In genomic region chr14:37779480-37779879, GRCh38 we compare ENCODE assay signal across 39 cellular contexts.
"Had no signal": no experiment of that assay in that cellular context is flagged by ENCODE, and none has a peak within 500 bp of the region (broad histone marks: within the 10 kb centered on the region; RNA-seq: fewer than 3 reads in every experiment).

No MANE protein-coding gene starts in this region.

- ATAC-seq: activated naive CD4-positive, alpha-beta T cell treated with anti-CD3 and anti-CD28 coated beads, Interleukin-2, amount 50 U/mL, for 72 hours; activated T-cell treated with anti-CD3 and anti-CD28 coated beads, Interleukin-2, amount 50 U/mL, for 4 hours; activated T-cell treated with anti-CD3 and anti-CD28 coated beads, Interleukin-2, amount 50 U/mL, for 72 hours; activated T-helper 17 cell treated with anti-CD3 and anti-CD28 coated beads, Interleukin-2, amount 50 U/mL, for 72 hours; body of pancreas had no signal

- H3K36me3 ChIP-seq: adrenal gland, ascending aorta, brain microvascular endothelial cell, breast epithelium, cardiac muscle cell had no signal

- H3K36me3 Mint-ChIP-seq: activated naive CD4-positive, alpha-beta T cell treated with anti-CD3 and anti-CD28 coated beads, Interleukin-2, amount 10 ng/mL, durations not matched to agents 7 days and 5 days; activated naive CD4-positive, alpha-beta T cell treated with anti-CD3 and anti-CD28 coated beads, Interleukin-2, amount 50 U/mL, for 24 hours; activated naive CD4-positive, alpha-beta T cell treated with anti-CD3 and anti-CD28 coated beads, Interleukin-2, amount 50 U/mL, for 72 hours; activated naive CD8-positive, alpha-beta T cell; activated naive CD8-positive, alpha-beta T cell treated with anti-CD3 and anti-CD28 coated beads for 36 hours; activated naive CD8-positive, alpha-beta T cell treated with anti-CD3 and anti-CD28 coated beads, Interleukin-2, amount 10 ng/mL, durations not matched to agents 7 days and 5 days; brain had no signal

- H3K27ac Mint-ChIP-seq: activated naive CD4-positive, alpha-beta T cell treated with anti-CD3 and anti-CD28 coated beads for 36 hours; activated naive CD4-positive, alpha-beta T cell treated with anti-CD3 and anti-CD28 coated beads, Interleukin-2, amount 10 ng/mL, durations not matched to agents 7 days and 5 days; activated naive CD4-positive, alpha-beta T cell treated with anti-CD3 and anti-CD28 coated beads, Interleukin-2, amount 50 U/mL, for 24 hours; activated naive CD4-positive, alpha-beta T cell treated with anti-CD3 and anti-CD28 coated beads, Interleukin-2, amount 50 U/mL, for 72 hours; activated naive CD8-positive, alpha-beta T cell; activated naive CD8-positive, alpha-beta T cell treated with anti-CD3 and anti-CD28 coated beads for 36 hours; activated naive CD8-positive, alpha-beta T cell treated with anti-CD3 and anti-CD28 coated beads, Interleukin-2, amount 10 ng/mL, durations not matched to agents 7 days and 5 days; activated T-cell treated with anti-CD3 and anti-CD28 coated beads, Interleukin-2, amount 50 U/mL, for 24 hours; activated T-cell treated with anti-CD3 and anti-CD28 coated beads, Interleukin-2, amount 50 U/mL, for 72 hours; activated T-helper 1 cell treated with anti-CD3 and anti-CD28 coated beads, Interleukin-12 subunit alpha, Interleukin-12 subunit beta, Interleukin-2, Interleukin-4 antibody, amounts not matched to agents 30 ng/mL and 10 ng/mL and 1 ng/mL, durations not matched to agents 14 hours and 24 hours and 36 hours; activated T-helper 17 cell treated with anti-CD3 and anti-CD28 coated beads, Interleukin-2, amount 50 U/mL, for 72 hours; activated T-helper 2 cell treated with anti-CD3 and anti-CD28 coated beads, Interferon-gamma antibody, Interleukin-2, Interleukin-4, amounts not matched to agents 10 μg/mL and 5 μg/mL and 100 μg/mL, durations not matched to agents 14 hours and 24 hours and 36 hours; brain had no signal

- H3K4me3 Mint-ChIP-seq: activated naive CD4-positive, alpha-beta T cell treated with anti-CD3 and anti-CD28 coated beads for 36 hours; activated naive CD4-positive, alpha-beta T cell treated with anti-CD3 and anti-CD28 coated beads, Interleukin-2, amount 10 ng/mL, durations not matched to agents 7 days and 5 days; activated naive CD4-positive, alpha-beta T cell treated with anti-CD3 and anti-CD28 coated beads, Interleukin-2, amount 50 U/mL, for 24 hours; activated naive CD8-positive, alpha-beta T cell; activated naive CD8-positive, alpha-beta T cell treated with anti-CD3 and anti-CD28 coated beads for 36 hours; activated naive CD8-positive, alpha-beta T cell treated with anti-CD3 and anti-CD28 coated beads, Interleukin-2, amount 10 ng/mL, durations not matched to agents 7 days and 5 days; activated T-cell treated with anti-CD3 and anti-CD28 coated beads, Interleukin-2, amount 50 U/mL, for 24 hours; activated T-cell treated with anti-CD3 and anti-CD28 coated beads, Interleukin-2, amount 50 U/mL, for 4 hours; activated T-cell treated with anti-CD3 and anti-CD28 coated beads, Interleukin-2, amount 50 U/mL, for 72 hours; activated T-helper 1 cell treated with anti-CD3 and anti-CD28 coated beads, Interleukin-12 subunit alpha, Interleukin-12 subunit beta, Interleukin-2, Interleukin-4 antibody, amounts not matched to agents 30 ng/mL and 10 ng/mL and 1 ng/mL, durations not matched to agents 14 hours and 24 hours and 36 hours; activated T-helper 17 cell treated with anti-CD3 and anti-CD28 coated beads, Interleukin-2, amount 50 U/mL, for 72 hours; brain; central memory CD8-positive, alpha-beta T cell had no signal

- H3K27me3 ChIP-seq: adrenal gland, ascending aorta, body of pancreas, brain microvascular endothelial cell, breast epithelium, cardiac muscle cell had no signal

- FAIRE-seq: astrocyte, bronchial epithelial cell had no signal

- H3K27me3 Mint-ChIP-seq: activated naive CD4-positive, alpha-beta T cell treated with anti-CD3 and anti-CD28 coated beads, Interleukin-2, amount 10 ng/mL, durations not matched to agents 7 days and 5 days; activated naive CD4-positive, alpha-beta T cell treated with anti-CD3 and anti-CD28 coated beads, Interleukin-2, amount 50 U/mL, for 24 hours; activated naive CD8-positive, alpha-beta T cell; activated naive CD8-positive, alpha-beta T cell treated with anti-CD3 and anti-CD28 coated beads for 36 hours; activated naive CD8-positive, alpha-beta T cell treated with anti-CD3 and anti-CD28 coated beads, Interleukin-2, amount 10 ng/mL, durations not matched to agents 7 days and 5 days; activated T-cell treated with anti-CD3 and anti-CD28 coated beads, Interleukin-2, amount 50 U/mL, for 24 hours; central memory CD8-positive, alpha-beta T cell had no signal

- H3K4me1 ChIP-seq: adrenal gland, ascending aorta, body of pancreas, breast epithelium had no signal

- H3K9me3 ChIP-seq: adrenal gland, ascending aorta, body of pancreas, breast epithelium had no signal

- H3K4me1 Mint-ChIP-seq: activated naive CD4-positive, alpha-beta T cell treated with anti-CD3 and anti-CD28 coated beads, Interleukin-2, amount 10 ng/mL, durations not matched to agents 7 days and 5 days; activated naive CD4-positive, alpha-beta T cell treated with anti-CD3 and anti-CD28 coated beads, Interleukin-2, amount 50 U/mL, for 24 hours; activated naive CD8-positive, alpha-beta T cell treated with anti-CD3 and anti-CD28 coated beads for 36 hours; activated naive CD8-positive, alpha-beta T cell treated with anti-CD3 and anti-CD28 coated beads, Interleukin-2, amount 10 ng/mL, durations not matched to agents 7 days and 5 days; activated T-helper 17 cell treated with anti-CD3 and anti-CD28 coated beads, Interleukin-2, amount 50 U/mL, for 72 hours; brain; central memory CD8-positive, alpha-beta T cell had no signal

- H3K27ac ChIP-seq: adrenal gland, ascending aorta, body of pancreas, brain microvascular endothelial cell, breast epithelium, cardiac muscle cell had no signal

- DNase-seq: activated effector memory CD4-positive, alpha-beta T cell treated with anti-CD3 and anti-CD28 coated beads, Interleukin-2, amount 50 U/mL, for 16 hours; activated effector memory CD4-positive, alpha-beta T cell treated with Interleukin-2 at 50 U/mL for 16 hours; activated gamma-delta T cell; activated gamma-delta T cell treated with Interleukin-2 at 50 U/mL for 16 hours; activated naive CD4-positive, alpha-beta T cell; activated naive CD4-positive, alpha-beta T cell treated with anti-CD3 and anti-CD28 coated beads for 36 hours; activated naive CD4-positive, alpha-beta T cell treated with anti-CD3 and anti-CD28 coated beads, Interleukin-2, amount 10 ng/mL, durations not matched to agents 7 days and 5 days; activated naive CD4-positive, alpha-beta T cell treated with anti-CD3 and anti-CD28 coated beads, Interleukin-2, amount 50 U/mL, for 16 hours; activated naive CD4-positive, alpha-beta T cell treated with Interleukin-2 at 50 U/mL for 16 hours; activated naive CD8-positive, alpha-beta T cell treated with anti-CD3 and anti-CD28 coated beads for 36 hours; activated naive CD8-positive, alpha-beta T cell treated with anti-CD3 and anti-CD28 coated beads, Interleukin-2, amount 10 ng/mL, durations not matched to agents 7 days and 5 days; activated T-cell treated with anti-CD3 and anti-CD28 coated beads, Interleukin-2, amount 50 U/mL, for 1 hour; activated T-cell treated with anti-CD3 and anti-CD28 coated beads, Interleukin-2, amount 50 U/mL, for 24 hours; activated T-cell treated with anti-CD3 and anti-CD28 coated beads, Interleukin-2, amount 50 U/mL, for 4 hours; activated T-cell treated with anti-CD3 and anti-CD28 coated beads, Interleukin-2, amount 50 U/mL, for 48 hours; activated T-cell treated with anti-CD3 and anti-CD28 coated beads, Interleukin-2, amount 50 U/mL, for 72 hours; adrenal gland; amniotic stem cell; amygdala; anterior cingulate cortex; aorta; body of pancreas; brain microvascular endothelial cell; caudate nucleus; central memory CD4-positive, alpha-beta T cell; cerebellar nuclear complex had no signal

- H3K4me3 ChIP-seq: adrenal gland, ascending aorta, body of pancreas, breast epithelium, cardiac muscle cell had no signal
